Comparison of ENCODE assay signal across 31 cellular contexts in genomic region chr2:211407076-211407475, GRCh38.
"Had no signal": no experiment of that assay in that cellular context is flagged by ENCODE, and none has a peak within 500 bp of the region (broad histone marks: within the 10 kb centered on the region; RNA-seq: fewer than 3 reads in every experiment).

No MANE protein-coding gene starts in this region.

- H3K4me3 ChIP-seq: PC-9 had no signal

- H3K27me3 Mint-ChIP-seq: activated CD4-positive, alpha-beta T cell treated with anti-CD3 and anti-CD28 coated beads, Interleukin-2, amount 10 ng/mL, durations not matched to agents 24 days and 14 days; activated CD8-positive, alpha-beta T cell treated with anti-CD3 and anti-CD28 coated beads for 36 hours; activated naive CD4-positive, alpha-beta T cell treated with anti-CD3 and anti-CD28 coated beads, Interleukin-2, amount 50 U/mL, for 24 hours; activated naive CD8-positive, alpha-beta T cell treated with anti-CD3 and anti-CD28 coated beads, Interleukin-2, amount 10 ng/mL, durations not matched to agents 7 days and 5 days; activated T-cell treated with anti-CD3 and anti-CD28 coated beads, Interleukin-2, amount 50 U/mL, for 24 hours; brain had no signal

- FAIRE-seq: RCC 7860, TTC549 had no signal

- H3K27ac ChIP-seq: PC-9, RWPE1 had no signal

- ATAC-seq: activated CD8-positive, alpha-beta T cell treated with anti-CD3 and anti-CD28 coated beads for 36 hours had no signal

- H3K4me1 Mint-ChIP-seq: activated CD4-positive, alpha-beta T cell treated with anti-CD3 and anti-CD28 coated beads, Interleukin-2, amount 10 ng/mL, durations not matched to agents 24 days and 14 days; activated naive CD4-positive, alpha-beta T cell treated with anti-CD3 and anti-CD28 coated beads, Interleukin-2, amount 50 U/mL, for 24 hours; activated naive CD8-positive, alpha-beta T cell treated with anti-CD3 and anti-CD28 coated beads, Interleukin-2, amount 10 ng/mL, durations not matched to agents 7 days and 5 days had no signal

- H3K4me3 Mint-ChIP-seq: activated CD4-positive, alpha-beta T cell treated with anti-CD3 and anti-CD28 coated beads, Interleukin-2, amount 10 ng/mL, durations not matched to agents 24 days and 14 days; activated CD8-positive, alpha-beta T cell treated with anti-CD3 and anti-CD28 coated beads for 36 hours; activated naive CD4-positive, alpha-beta T cell treated with anti-CD3 and anti-CD28 coated beads, Interleukin-2, amount 50 U/mL, for 24 hours; activated naive CD8-positive, alpha-beta T cell treated with anti-CD3 and anti-CD28 coated beads, Interleukin-2, amount 10 ng/mL, durations not matched to agents 7 days and 5 days; activated T-cell treated with anti-CD3 and anti-CD28 coated beads, Interleukin-2, amount 50 U/mL, for 24 hours had no signal

- H2AFZ ChIP-seq: PC-9 had no signal

- DNase-seq: activated CD4-positive, alpha-beta T cell treated with anti-CD3 and anti-CD28 coated beads, Interleukin-2, amount 10 ng/mL, durations not matched to agents 24 days and 14 days; activated CD4-positive, alpha-beta T cell treated with anti-CD3 and anti-CD28 coated beads, Interleukin-2, amount 50 U/mL, for 4 hours; activated CD8-positive, alpha-beta T cell treated with anti-CD3 and anti-CD28 coated beads for 36 hours; activated gamma-delta T cell; activated naive CD4-positive, alpha-beta T cell treated with Interleukin-2 at 50 U/mL for 16 hours; activated naive CD8-positive, alpha-beta T cell treated with anti-CD3 and anti-CD28 coated beads, Interleukin-2, amount 10 ng/mL, durations not matched to agents 7 days and 5 days; activated T-cell treated with anti-CD3 and anti-CD28 coated beads, Interleukin-2, amount 50 U/mL, for 24 hours; amygdala; central memory CD4-positive, alpha-beta T cell; Kasumi-1; KG1; MM.1S; NCI-H1092 treated with DMSO at 0.1 percent for 48 hours; NCI-H1417; NCI-H187; NCI-H2029 treated with DMSO at 0.1 percent for 48 hours; NCI-H2107; NCI-H2171; NCI-H510A; NCI-H526; NCI-H748 treated with DMSO at 0.1 percent for 48 hours; NK-92 treated with Interleukin-12 subunit alpha and Interleukin-12 subunit beta, amount 100 ng/mL, for 24 hours; PC-9; Right ventricle myocardium superior; T1000 had no signal

- H3K9me3 Mint-ChIP-seq: activated CD4-positive, alpha-beta T cell treated with anti-CD3 and anti-CD28 coated beads, Interleukin-2, amount 10 ng/mL, durations not matched to agents 24 days and 14 days; activated naive CD4-positive, alpha-beta T cell treated with anti-CD3 and anti-CD28 coated beads, Interleukin-2, amount 50 U/mL, for 24 hours; activated naive CD8-positive, alpha-beta T cell treated with anti-CD3 and anti-CD28 coated beads, Interleukin-2, amount 10 ng/mL, durations not matched to agents 7 days and 5 days; activated T-cell treated with anti-CD3 and anti-CD28 coated beads, Interleukin-2, amount 50 U/mL, for 24 hours; activated T-helper 2 cell treated with anti-CD3 and anti-CD28 coated beads, Interferon-gamma antibody, Interleukin-2, Interleukin-4, amounts not matched to agents 10 μg/mL and 5 μg/mL and 100 μg/mL, durations not matched to agents 14 hours and 24 hours and 36 hours; brain had no signal

- H3K36me3 Mint-ChIP-seq: activated naive CD4-positive, alpha-beta T cell treated with anti-CD3 and anti-CD28 coated beads, Interleukin-2, amount 50 U/mL, for 24 hours; activated naive CD8-positive, alpha-beta T cell treated with anti-CD3 and anti-CD28 coated beads, Interleukin-2, amount 10 ng/mL, durations not matched to agents 7 days and 5 days; brain had no signal

- H3K27ac Mint-ChIP-seq: activated CD4-positive, alpha-beta T cell treated with anti-CD3 and anti-CD28 coated beads, Interleukin-2, amount 10 ng/mL, durations not matched to agents 24 days and 14 days; activated CD8-positive, alpha-beta T cell treated with anti-CD3 and anti-CD28 coated beads for 36 hours; activated naive CD4-positive, alpha-beta T cell treated with anti-CD3 and anti-CD28 coated beads, Interleukin-2, amount 50 U/mL, for 24 hours; activated naive CD8-positive, alpha-beta T cell treated with anti-CD3 and anti-CD28 coated beads, Interleukin-2, amount 10 ng/mL, durations not matched to agents 7 days and 5 days; activated T-cell treated with anti-CD3 and anti-CD28 coated beads, Interleukin-2, amount 50 U/mL, for 24 hours; activated T-helper 2 cell treated with anti-CD3 and anti-CD28 coated beads, Interferon-gamma antibody, Interleukin-2, Interleukin-4, amounts not matched to agents 10 μg/mL and 5 μg/mL and 100 μg/mL, durations not matched to agents 14 hours and 24 hours and 36 hours had no signal
